1 cellular context compared by ENCODE assay signal in genomic region chr3:101680466-101680865, GRCh38.
TF ChIP-seq lines count a peak whose summit lies in the region.

No MANE protein-coding gene starts in this region.

TF ChIP-seq in K562, 482 proteins besides CTCF, POLR2A, EP300 and RAD21:
- TF ChIP-seq POLR2AphosphoS5 (IDR thresholded peaks at IDR 0.05; ENCODE audit: control insufficient read depth, insufficient read depth, low read depth, low read length) (peak; percentile 61; the same call in 1 of the 2 replicates), CTBP1 (IDR thresholded peaks at IDR 0.05; ENCODE audit: borderline replicate concordance) (no peak), ZNF121 (CRISPR knock-in tag; conservative IDR thresholded peaks at IDR 0.05) (no peak), SMAD3 (CRISPR knock-in tag; conservative IDR thresholded peaks at IDR 0.05) (0 out of 2 replicates have a peak, but pooled peaks have one; percentile 33), SIX5 (IDR thresholded peaks at IDR 0.05; ENCODE audit: borderline replicate concordance in 1 of 2, insufficient read depth in 1 of 2, low read depth in 1 of 2, low read length in 2 of 2) (no peak), ZNF699 (CRISPR knock-in tag; IDR thresholded peaks at IDR 0.05; ENCODE audit: insufficient replicate concordance) (no peak)
